ENCODE assay signal across 1 cellular context in the genomic region with DNA sequence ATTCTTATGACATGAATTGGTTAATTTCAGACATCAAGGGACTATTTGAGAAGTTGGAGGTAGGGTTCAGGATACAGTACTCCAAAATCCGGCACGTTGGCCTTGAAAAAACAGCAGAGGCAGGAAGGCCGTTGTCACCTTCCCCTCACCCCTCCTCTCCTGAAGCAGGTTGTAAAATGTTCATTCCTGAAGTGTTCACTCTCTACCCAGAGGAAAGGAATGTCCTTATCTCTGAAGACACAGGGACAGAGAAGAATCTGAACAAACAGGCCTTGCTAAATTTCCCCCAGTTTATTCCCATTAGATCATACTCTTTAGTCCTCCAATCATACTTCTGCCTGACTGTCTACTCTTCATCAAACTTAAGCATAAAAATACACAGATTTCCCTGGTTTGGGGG.
TF ChIP-seq lines count a peak whose summit lies in the region.

No MANE protein-coding gene starts in this region.

TF ChIP-seq in HCT116, 20 proteins besides CTCF, POLR2A, EP300 and RAD21 (continued from another document):
- TF ChIP-seq, protein P1, sequence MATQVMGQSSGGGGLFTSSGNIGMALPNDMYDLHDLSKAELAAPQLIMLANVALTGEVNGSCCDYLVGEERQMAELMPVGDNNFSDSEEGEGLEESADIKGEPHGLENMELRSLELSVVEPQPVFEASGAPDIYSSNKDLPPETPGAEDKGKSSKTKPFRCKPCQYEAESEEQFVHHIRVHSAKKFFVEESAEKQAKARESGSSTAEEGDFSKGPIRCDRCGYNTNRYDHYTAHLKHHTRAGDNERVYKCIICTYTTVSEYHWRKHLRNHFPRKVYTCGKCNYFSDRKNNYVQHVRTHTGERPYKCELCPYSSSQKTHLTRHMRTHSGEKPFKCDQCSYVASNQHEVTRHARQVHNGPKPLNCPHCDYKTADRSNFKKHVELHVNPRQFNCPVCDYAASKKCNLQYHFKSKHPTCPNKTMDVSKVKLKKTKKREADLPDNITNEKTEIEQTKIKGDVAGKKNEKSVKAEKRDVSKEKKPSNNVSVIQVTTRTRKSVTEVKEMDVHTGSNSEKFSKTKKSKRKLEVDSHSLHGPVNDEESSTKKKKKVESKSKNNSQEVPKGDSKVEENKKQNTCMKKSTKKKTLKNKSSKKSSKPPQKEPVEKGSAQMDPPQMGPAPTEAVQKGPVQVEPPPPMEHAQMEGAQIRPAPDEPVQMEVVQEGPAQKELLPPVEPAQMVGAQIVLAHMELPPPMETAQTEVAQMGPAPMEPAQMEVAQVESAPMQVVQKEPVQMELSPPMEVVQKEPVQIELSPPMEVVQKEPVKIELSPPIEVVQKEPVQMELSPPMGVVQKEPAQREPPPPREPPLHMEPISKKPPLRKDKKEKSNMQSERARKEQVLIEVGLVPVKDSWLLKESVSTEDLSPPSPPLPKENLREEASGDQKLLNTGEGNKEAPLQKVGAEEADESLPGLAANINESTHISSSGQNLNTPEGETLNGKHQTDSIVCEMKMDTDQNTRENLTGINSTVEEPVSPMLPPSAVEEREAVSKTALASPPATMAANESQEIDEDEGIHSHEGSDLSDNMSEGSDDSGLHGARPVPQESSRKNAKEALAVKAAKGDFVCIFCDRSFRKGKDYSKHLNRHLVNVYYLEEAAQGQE (IDR thresholded peaks at IDR 0.05; ENCODE audit: low read depth), result no peak
- TF ChIP-seq FOSL1 (IDR thresholded peaks at IDR 0.05; ENCODE audit: low read depth) (no peak), ELF1 (IDR thresholded peaks at IDR 0.05; ENCODE audit: borderline replicate concordance, low read depth) (no peak), ZFX (IDR thresholded peaks at IDR 0.05) (no peak), SP1 (IDR thresholded peaks at IDR 0.05; ENCODE audit: low read depth) (no peak), POLR2AphosphoS5 (IDR thresholded peaks at IDR 0.05; ENCODE audit: low read depth, low read length) (no peak), CBX3 (IDR thresholded peaks at IDR 0.05; ENCODE audit: low read depth) (no peak), SIN3A (IDR thresholded peaks at IDR 0.05; ENCODE audit: low read depth) (no peak), CEBPB (IDR thresholded peaks at IDR 0.05; ENCODE audit: low read depth) (no peak), EGR1 (IDR thresholded peaks at IDR 0.05; ENCODE audit: low read depth) (no peak), EZH2 (IDR thresholded peaks at IDR 0.05) (no peak), JUND (IDR thresholded peaks at IDR 0.05) (no peak), YY1 (IDR thresholded peaks at IDR 0.05; ENCODE audit: extremely low read depth, insufficient replicate concordance, low read depth, low read length) (no peak), TCF7L2 (IDR thresholded peaks at IDR 0.05; ENCODE audit: borderline replicate concordance, extremely low read depth, insufficient read depth, insufficient read length) (no peak)
- TF ChIP-seq, protein P2, sequence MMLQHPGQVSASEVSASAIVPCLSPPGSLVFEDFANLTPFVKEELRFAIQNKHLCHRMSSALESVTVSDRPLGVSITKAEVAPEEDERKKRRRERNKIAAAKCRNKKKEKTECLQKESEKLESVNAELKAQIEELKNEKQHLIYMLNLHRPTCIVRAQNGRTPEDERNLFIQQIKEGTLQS (IDR thresholded peaks at IDR 0.05), result no peak
- TF ChIP-seq, protein P3, sequence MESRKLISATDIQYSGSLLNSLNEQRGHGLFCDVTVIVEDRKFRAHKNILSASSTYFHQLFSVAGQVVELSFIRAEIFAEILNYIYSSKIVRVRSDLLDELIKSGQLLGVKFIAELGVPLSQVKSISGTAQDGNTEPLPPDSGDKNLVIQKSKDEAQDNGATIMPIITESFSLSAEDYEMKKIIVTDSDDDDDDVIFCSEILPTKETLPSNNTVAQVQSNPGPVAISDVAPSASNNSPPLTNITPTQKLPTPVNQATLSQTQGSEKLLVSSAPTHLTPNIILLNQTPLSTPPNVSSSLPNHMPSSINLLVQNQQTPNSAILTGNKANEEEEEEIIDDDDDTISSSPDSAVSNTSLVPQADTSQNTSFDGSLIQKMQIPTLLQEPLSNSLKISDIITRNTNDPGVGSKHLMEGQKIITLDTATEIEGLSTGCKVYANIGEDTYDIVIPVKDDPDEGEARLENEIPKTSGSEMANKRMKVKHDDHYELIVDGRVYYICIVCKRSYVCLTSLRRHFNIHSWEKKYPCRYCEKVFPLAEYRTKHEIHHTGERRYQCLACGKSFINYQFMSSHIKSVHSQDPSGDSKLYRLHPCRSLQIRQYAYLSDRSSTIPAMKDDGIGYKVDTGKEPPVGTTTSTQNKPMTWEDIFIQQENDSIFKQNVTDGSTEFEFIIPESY (IDR thresholded peaks at IDR 0.05; ENCODE audit: extremely low read depth, insufficient replicate concordance, low read length), result no peak
